In the genomic region with DNA sequence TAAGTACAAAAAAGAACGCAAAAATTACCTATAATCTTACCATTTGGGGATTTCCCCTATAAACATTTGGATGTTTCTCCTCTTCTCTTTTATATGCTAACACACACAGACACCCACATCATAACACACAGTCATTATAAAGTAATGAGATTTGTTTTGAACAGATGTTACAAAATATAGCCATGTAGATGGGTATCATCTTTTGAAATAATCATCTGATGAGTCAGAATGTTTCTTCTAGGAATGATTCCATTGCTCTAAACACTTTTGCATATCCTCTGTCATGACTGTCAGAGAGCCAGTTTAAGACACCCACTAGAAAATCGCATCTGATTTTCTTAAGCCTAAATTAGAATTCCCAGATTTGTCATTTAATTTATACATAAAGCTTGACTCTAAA, we compare ENCODE assay signal across 1 cellular context.
TF ChIP-seq lines count a peak whose summit lies in the region.

No MANE protein-coding gene starts in this region.

TF ChIP-seq in IMR-90, 13 proteins besides CTCF, POLR2A, EP300 and RAD21:
- TF ChIP-seq MAFK (IDR thresholded peaks at IDR 0.05; ENCODE audit: low read depth, low read length) (no peak), CEBPB (IDR thresholded peaks at IDR 0.05; ENCODE audit: low read depth, low read length) (no peak), MXI1 (IDR thresholded peaks at IDR 0.05; ENCODE audit: borderline replicate concordance, low read depth, low read length) (no peak)
- TF ChIP-seq, protein P1, sequence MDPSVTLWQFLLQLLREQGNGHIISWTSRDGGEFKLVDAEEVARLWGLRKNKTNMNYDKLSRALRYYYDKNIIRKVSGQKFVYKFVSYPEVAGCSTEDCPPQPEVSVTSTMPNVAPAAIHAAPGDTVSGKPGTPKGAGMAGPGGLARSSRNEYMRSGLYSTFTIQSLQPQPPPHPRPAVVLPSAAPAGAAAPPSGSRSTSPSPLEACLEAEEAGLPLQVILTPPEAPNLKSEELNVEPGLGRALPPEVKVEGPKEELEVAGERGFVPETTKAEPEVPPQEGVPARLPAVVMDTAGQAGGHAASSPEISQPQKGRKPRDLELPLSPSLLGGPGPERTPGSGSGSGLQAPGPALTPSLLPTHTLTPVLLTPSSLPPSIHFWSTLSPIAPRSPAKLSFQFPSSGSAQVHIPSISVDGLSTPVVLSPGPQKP (IDR thresholded peaks at IDR 0.05; ENCODE audit: borderline replicate concordance, low read depth, low read length) = no peak
